ENCODE assay signal across 1 cellular context in the genomic region with DNA sequence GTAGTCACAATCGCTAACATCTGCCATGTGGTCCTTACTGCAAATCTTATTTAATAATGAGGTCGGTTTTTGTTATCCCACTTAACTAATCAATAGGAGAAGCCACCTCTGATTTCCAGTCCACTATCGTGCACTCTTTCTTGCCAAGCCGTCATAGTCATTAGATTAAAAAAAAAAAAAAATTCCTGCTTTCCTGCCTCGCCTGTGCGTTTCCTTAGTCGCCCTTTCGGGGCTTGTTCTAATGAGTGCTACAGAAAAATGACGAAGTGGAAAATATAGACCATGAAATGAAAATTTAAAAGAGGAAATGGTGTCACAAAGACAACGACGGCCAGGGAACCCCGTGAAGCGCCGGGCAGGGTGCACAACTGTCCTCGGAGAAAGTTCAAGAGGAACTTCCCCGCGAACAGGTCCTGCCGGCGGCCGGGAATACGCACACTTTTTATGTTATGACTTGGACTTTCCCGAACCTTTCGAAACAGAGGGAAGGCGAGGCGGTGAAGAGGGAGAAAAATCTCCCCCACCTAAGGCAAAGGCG.
TF ChIP-seq lines count a peak whose summit lies in the region.

No MANE protein-coding gene starts in this region.

TF ChIP-seq in HepG2, 621 proteins besides CTCF, POLR2A, EP300 and RAD21 (continued from another document):
- TF ChIP-seq, protein P1, sequence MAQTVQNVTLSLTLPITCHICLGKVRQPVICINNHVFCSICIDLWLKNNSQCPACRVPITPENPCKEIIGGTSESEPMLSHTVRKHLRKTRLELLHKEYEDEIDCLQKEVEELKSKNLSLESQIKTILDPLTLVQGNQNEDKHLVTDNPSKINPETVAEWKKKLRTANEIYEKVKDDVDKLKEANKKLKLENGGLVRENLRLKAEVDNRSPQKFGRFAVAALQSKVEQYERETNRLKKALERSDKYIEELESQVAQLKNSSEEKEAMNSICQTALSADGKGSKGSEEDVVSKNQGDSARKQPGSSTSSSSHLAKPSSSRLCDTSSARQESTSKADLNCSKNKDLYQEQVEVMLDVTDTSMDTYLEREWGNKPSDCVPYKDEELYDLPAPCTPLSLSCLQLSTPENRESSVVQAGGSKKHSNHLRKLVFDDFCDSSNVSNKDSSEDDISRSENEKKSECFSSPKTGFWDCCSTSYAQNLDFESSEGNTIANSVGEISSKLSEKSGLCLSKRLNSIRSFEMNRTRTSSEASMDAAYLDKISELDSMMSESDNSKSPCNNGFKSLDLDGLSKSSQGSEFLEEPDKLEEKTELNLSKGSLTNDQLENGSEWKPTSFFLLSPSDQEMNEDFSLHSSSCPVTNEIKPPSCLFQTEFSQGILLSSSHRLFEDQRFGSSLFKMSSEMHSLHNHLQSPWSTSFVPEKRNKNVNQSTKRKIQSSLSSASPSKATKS (CRISPR knock-in tag; IDR thresholded peaks at IDR 0.05): no peak
- TF ChIP-seq HNRNPUL1 (IDR thresholded peaks at IDR 0.05; ENCODE audit: low read depth, low read length): no peak
- no peak for TF ChIP-seq ZMAT3 (CRISPR knock-in tag; conservative IDR thresholded peaks at IDR 0.05)
- TF ChIP-seq, protein P2, sequence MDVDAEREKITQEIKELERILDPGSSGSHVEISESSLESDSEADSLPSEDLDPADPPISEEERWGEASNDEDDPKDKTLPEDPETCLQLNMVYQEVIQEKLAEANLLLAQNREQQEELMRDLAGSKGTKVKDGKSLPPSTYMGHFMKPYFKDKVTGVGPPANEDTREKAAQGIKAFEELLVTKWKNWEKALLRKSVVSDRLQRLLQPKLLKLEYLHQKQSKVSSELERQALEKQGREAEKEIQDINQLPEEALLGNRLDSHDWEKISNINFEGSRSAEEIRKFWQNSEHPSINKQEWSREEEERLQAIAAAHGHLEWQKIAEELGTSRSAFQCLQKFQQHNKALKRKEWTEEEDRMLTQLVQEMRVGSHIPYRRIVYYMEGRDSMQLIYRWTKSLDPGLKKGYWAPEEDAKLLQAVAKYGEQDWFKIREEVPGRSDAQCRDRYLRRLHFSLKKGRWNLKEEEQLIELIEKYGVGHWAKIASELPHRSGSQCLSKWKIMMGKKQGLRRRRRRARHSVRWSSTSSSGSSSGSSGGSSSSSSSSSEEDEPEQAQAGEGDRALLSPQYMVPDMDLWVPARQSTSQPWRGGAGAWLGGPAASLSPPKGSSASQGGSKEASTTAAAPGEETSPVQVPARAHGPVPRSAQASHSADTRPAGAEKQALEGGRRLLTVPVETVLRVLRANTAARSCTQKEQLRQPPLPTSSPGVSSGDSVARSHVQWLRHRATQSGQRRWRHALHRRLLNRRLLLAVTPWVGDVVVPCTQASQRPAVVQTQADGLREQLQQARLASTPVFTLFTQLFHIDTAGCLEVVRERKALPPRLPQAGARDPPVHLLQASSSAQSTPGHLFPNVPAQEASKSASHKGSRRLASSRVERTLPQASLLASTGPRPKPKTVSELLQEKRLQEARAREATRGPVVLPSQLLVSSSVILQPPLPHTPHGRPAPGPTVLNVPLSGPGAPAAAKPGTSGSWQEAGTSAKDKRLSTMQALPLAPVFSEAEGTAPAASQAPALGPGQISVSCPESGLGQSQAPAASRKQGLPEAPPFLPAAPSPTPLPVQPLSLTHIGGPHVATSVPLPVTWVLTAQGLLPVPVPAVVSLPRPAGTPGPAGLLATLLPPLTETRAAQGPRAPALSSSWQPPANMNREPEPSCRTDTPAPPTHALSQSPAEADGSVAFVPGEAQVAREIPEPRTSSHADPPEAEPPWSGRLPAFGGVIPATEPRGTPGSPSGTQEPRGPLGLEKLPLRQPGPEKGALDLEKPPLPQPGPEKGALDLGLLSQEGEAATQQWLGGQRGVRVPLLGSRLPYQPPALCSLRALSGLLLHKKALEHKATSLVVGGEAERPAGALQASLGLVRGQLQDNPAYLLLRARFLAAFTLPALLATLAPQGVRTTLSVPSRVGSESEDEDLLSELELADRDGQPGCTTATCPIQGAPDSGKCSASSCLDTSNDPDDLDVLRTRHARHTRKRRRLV (CRISPR knock-in tag; IDR thresholded peaks at IDR 0.05): 0 out of 2 replicates have a peak, but pooled peaks have one; percentile 44
